Comparison of ENCODE assay signal across 23 cellular contexts in the genomic region with DNA sequence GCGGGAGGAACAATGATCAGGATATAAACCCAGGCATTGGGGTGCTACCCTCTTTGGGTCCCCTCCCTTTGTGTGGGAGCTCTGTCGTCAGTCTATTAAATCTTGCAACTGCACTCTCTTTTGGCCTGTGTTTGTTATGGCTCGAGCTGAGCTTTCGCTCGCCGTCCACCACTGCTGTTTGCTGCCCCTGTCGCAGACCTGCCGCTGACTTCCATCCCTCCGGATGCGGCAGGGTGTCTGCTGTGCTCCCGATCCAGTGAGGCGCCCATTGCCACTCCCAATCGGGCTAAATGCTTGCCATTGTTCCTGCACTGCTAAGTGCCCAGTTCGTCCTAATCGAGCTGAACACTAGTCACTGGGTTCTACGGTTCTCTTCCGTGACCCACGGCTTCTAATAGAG.
"Had no signal": no experiment of that assay in that cellular context is flagged by ENCODE, and none has a peak within 500 bp of the region (broad histone marks: within the 10 kb centered on the region; RNA-seq: fewer than 3 reads in every experiment).

No MANE protein-coding gene starts in this region.

- H3K36me3 Mint-ChIP-seq: activated naive CD4-positive, alpha-beta T cell treated with anti-CD3 and anti-CD28 coated beads, Interleukin-2, amount 50 U/mL, for 24 hours; brain had no signal

- H3K36me3 ChIP-seq: ascending aorta, WERI-Rb-1 had no signal

- DNase-seq: activated CD4-positive, alpha-beta T cell treated with anti-CD3 and anti-CD28 coated beads for 4 hours; activated CD8-positive, alpha-beta memory T cell treated with anti-CD3 and anti-CD28 coated beads, Interleukin-2, amount 50 U/mL, for 4 hours; activated CD8-positive, alpha-beta T cell treated with anti-CD3 and anti-CD28 coated beads for 36 hours; activated naive CD4-positive, alpha-beta T cell; activated T-cell treated with anti-CD3 and anti-CD28 coated beads, Interleukin-2, amount 50 U/mL, for 72 hours; amniotic stem cell; Kasumi-1; NCI-H1105 treated with DMSO at 0.1 percent for 48 hours; NCI-H1436 treated with DMSO at 0.1 percent for 48 hours; NCI-H187; NCI-H2081; NCI-H510A treated with DMSO at 0.1 percent for 48 hours; NCI-H69; SHP77 treated with DMSO at 0.1 percent for 48 hours; T-helper 1 cell had no signal

- H3K27me3 ChIP-seq: ascending aorta had no signal

- H3K4me1 ChIP-seq: ascending aorta had no signal

- H3K4me1 Mint-ChIP-seq: activated naive CD4-positive, alpha-beta T cell treated with anti-CD3 and anti-CD28 coated beads, Interleukin-2, amount 50 U/mL, for 24 hours; brain; central memory CD8-positive, alpha-beta T cell had no signal

- H3K4me2 ChIP-seq: PC-9 had no signal

- H3K27me3 Mint-ChIP-seq: activated CD8-positive, alpha-beta T cell treated with anti-CD3 and anti-CD28 coated beads for 36 hours; activated naive CD4-positive, alpha-beta T cell treated with anti-CD3 and anti-CD28 coated beads, Interleukin-2, amount 50 U/mL, for 24 hours; central memory CD8-positive, alpha-beta T cell had no signal

- H3K27ac Mint-ChIP-seq: activated CD8-positive, alpha-beta T cell treated with anti-CD3 and anti-CD28 coated beads for 36 hours; activated naive CD4-positive, alpha-beta T cell treated with anti-CD3 and anti-CD28 coated beads, Interleukin-2, amount 50 U/mL, for 24 hours; activated T-cell treated with anti-CD3 and anti-CD28 coated beads, Interleukin-2, amount 50 U/mL, for 72 hours had no signal

- H3K4me3 ChIP-seq: ascending aorta, K562, PC-9 had no signal

- H3K9me3 ChIP-seq: ascending aorta had no signal

- H3K27ac ChIP-seq: ascending aorta, PC-9, WERI-Rb-1 had no signal

- H3K4me3 Mint-ChIP-seq: activated CD8-positive, alpha-beta T cell treated with anti-CD3 and anti-CD28 coated beads for 36 hours; activated naive CD4-positive, alpha-beta T cell treated with anti-CD3 and anti-CD28 coated beads, Interleukin-2, amount 50 U/mL, for 24 hours; activated T-cell treated with anti-CD3 and anti-CD28 coated beads, Interleukin-2, amount 50 U/mL, for 72 hours; brain; central memory CD8-positive, alpha-beta T cell had no signal

- ATAC-seq: activated CD4-positive, CD25-positive, alpha-beta regulatory T cell treated with anti-CD3 and anti-CD28 coated beads, Interleukin-2, amount 50 U/mL, for 24 hours; activated CD8-positive, alpha-beta T cell treated with anti-CD3 and anti-CD28 coated beads for 36 hours; activated T-cell treated with anti-CD3 and anti-CD28 coated beads, Interleukin-2, amount 50 U/mL, for 72 hours; K562 had no signal

- FAIRE-seq: K562 had no signal

- H3K9me3 Mint-ChIP-seq: brain had no signal
